In the genomic region with DNA sequence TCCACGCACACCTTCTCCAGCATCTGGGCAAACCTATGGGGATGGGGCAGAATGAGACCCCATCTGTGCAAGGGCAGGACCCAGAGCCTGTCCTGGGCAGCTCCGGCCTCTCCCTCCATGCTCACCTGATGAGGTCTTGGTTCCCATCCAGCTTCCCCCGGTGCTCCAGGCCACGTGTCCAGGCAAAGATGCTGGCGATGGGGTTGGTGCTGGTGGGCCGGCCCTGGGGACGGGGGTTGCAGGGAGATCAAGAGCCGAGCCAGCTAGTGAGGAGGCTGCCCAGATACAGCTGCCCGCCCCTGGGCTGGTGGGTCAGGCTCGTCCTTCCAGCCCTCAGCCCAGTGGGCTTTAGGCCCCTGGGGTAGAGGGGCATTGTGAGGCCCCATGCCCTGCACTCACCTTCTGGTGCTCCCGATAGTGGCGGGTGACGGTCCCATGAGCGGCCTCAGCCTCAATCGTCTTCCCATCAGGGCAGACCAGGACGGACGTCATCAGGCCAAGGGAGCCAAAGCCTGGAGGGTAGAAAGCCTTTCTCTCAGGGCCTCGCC, we compare ENCODE assay signal across 17 cellular contexts. TPM values are rescaled to one million over a fixed set of nuclear protein-coding genes. Genes with fewer than 3 reads are reported as not detected.
A peak's percentile ranks its signal among the peaks of the same experiment; 100 is the strongest.
DNase-seq lines count a peak whose midpoint lies in the region; FAIRE-seq and TF ChIP-seq lines count a peak whose summit lies in the region.
"Had no signal": no experiment of that assay in that cellular context is flagged by ENCODE, and none has a peak within 500 bp of the region (broad histone marks: within the 10 kb centered on the region; RNA-seq: fewer than 3 reads in every experiment).

No MANE protein-coding gene starts in this region.

- H3K27ac ChIP-seq in BLaER1, result peak overlapping the region; percentile 49
- H3K27ac ChIP-seq in cingulate gyrus (ENCODE audit: low read depth, low read length), result peak overlapping the region; percentile 41
- peak overlapping the region; percentile 56 for H3K27ac ChIP-seq in neutrophil

- peaks cover 99% of the 10 kb centered on the region for H4K20me1 ChIP-seq in BLaER1

- no peak for FAIRE-seq in H54 (lab: Jason Lieb, UNC)
- FAIRE-seq: RCC 7860 had no signal

- no peak overlapping the region for H3K4me3 Mint-ChIP-seq in IgD-negative memory B cell
- H3K4me3 Mint-ChIP-seq: CD4-positive, alpha-beta memory T cell; GM23338; HFFc6 had no signal

- H3K27me3 ChIP-seq in BLaER1 (no peaks in the 10 kb centered on the region), neutrophil (no peaks in the 10 kb centered on the region)

- H3K27me3 Mint-ChIP-seq in IgD-negative memory B cell, result no peaks in the 10 kb centered on the region
- H3K27me3 Mint-ChIP-seq: CD4-positive, alpha-beta memory T cell had no signal

- H3K9ac ChIP-seq in BLaER1, result peak overlapping the region; percentile 36

- intact Hi-C loops in lower leg skin (cut with DNase I; ENCODE audit: low total_unique reads), result loop anchor here (5.0 kb wide), 1 partner anchor 188 kb away; no protein-coding TSS in a partner anchor

- H3K4me1 ChIP-seq in BLaER1 (peaks cover 42% of the 10 kb centered on the region), neutrophil (ENCODE audit: control insufficient read depth in 1 of 2, insufficient read depth in 1 of 2, low read depth in 1 of 2, low read length in 1 of 2) (peaks cover 4 to 6% of the 10 kb centered on the region in 2 experiments)

- WGBS in lower leg skin, 2 donors, result 89 to 94% methylated on average over 8 to 12 of the region's 18 CpGs

- no peak for TF ChIP-seq CTCF in neutrophil (IDR thresholded peaks at IDR 0.05)
- no peak for TF ChIP-seq CTCF in lower leg skin (IDR thresholded peaks at IDR 0.05)

- peaks cover 4 to 11% (median 7%) of the 10 kb centered on the region in 3 donors for H3K4me1 Mint-ChIP-seq in IgD-negative memory B cell

- DNase-seq in lower leg skin (ENCODE audit: low spot score in 2 of 2), result no peak
- DNase-seq in GF-D8 (lab: John Stamatoyannopoulos, UW), result no peak
- no peak for DNase-seq in H54 (ENCODE audit: insufficient read length, low spot score)
- no peak for DNase-seq in activated CD8-positive, alpha-beta memory T cell treated with anti-CD3 and anti-CD28 coated beads, Interleukin-2, amount 50 U/mL, for 48 hours
- DNase-seq: CD4-positive, alpha-beta memory T cell; HFFc6; Kasumi-1; NCI-H2029; NCI-H2171 treated with DMSO at 0.1 percent for 48 hours; NCI-H510A treated with DMSO at 0.1 percent for 48 hours; SIG-M5 had no signal

- H3K4me2 ChIP-seq in BLaER1, result peak overlapping the region; percentile 34; the same call in 1 of the 2 replicates
- H3K4me2 ChIP-seq: GM23338 had no signal

- H3K27ac Mint-ChIP-seq in IgD-negative memory B cell, result peak overlapping the region in 2 of 3 donors; percentile 53 to 84
- H3K27ac Mint-ChIP-seq: GM23338, HFFc6 had no signal

- TF ChIP-seq POLR2A in lower leg skin (IDR thresholded peaks at IDR 0.05) (no peak), H54 (IDR thresholded peaks at IDR 0.05; ENCODE audit: low read depth, low read length) (no peak)

- H3K9me3 ChIP-seq in BLaER1 (no peaks in the 10 kb centered on the region), neutrophil (no peaks in the 10 kb centered on the region)

- H3K9me3 Mint-ChIP-seq in IgD-negative memory B cell, result no peaks in the 10 kb centered on the region
- H3K9me3 Mint-ChIP-seq: CD4-positive, alpha-beta memory T cell; GM23338; HFFc6 had no signal

- H3K4me3 ChIP-seq in BLaER1 (no peak overlapping the region), neutrophil (ENCODE audit: low read depth in 1 of 2, low read length in 1 of 2) (no peak overlapping the region), lower leg skin (ENCODE audit: low read depth, poor library complexity, severe bottlenecking) (no peak overlapping the region)
- H3K4me3 ChIP-seq: GM23338 had no signal

- H3K36me3 ChIP-seq in BLaER1, result peaks cover 100% of the 10 kb centered on the region
- peaks cover 51% of the 10 kb centered on the region for H3K36me3 ChIP-seq in neutrophil

- H3K36me3 Mint-ChIP-seq in IgD-negative memory B cell, result peaks cover 8% of the 10 kb centered on the region

RNA-seq across cellular contexts. Expression of gene IDH2, which starts 17.3 kb away (rescaled TPM):
- 106 TPM for polyA plus RNA-seq in IgD-negative memory B cell
- 100 to 1,000 TPM in 2 of 4 donors, 10 to 100 TPM in 2; 49.2 to 136 (median 86.3) TPM for total RNA-seq in lower leg skin
